In the genomic region with DNA sequence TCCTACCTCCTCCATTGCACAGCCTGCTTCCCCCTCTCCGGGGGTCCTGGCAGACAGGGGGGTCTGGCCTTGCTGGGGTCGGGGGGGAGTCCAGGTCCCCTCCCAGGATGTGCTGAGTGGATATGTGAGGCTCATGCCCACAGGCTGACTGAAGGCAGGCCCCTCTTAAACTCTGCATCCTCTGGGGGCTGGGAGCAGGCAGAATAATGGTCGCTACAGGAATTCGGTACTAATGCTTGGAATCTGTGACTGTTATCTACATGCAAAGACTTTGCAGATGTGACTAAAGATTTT, we compare ENCODE assay signal across 15 cellular contexts. TPM values are rescaled to one million over a fixed set of nuclear protein-coding genes. Genes with fewer than 3 reads are reported as not detected.
DNase-seq lines count a peak whose midpoint lies in the region; ATAC-seq, FAIRE-seq and TF ChIP-seq lines count a peak whose summit lies in the region.
"Had no signal": no experiment of that assay in that cellular context is flagged by ENCODE, and none has a peak within 500 bp of the region (broad histone marks: within the 10 kb centered on the region; RNA-seq: fewer than 3 reads in every experiment).

No MANE protein-coding gene starts in this region.

- H3K9ac ChIP-seq in PC-3 (ENCODE audit: low read length) (no peak overlapping the region), endothelial cell of umbilical vein (replicated peaks; ENCODE audit: extremely low read depth, insufficient read depth, low read length) (no peak overlapping the region)

- H3K36me3 ChIP-seq in PC-3 (ENCODE audit: low read depth, low read length) (no peaks in the 10 kb centered on the region), endothelial cell of umbilical vein (ENCODE audit: control insufficient read depth in 2 of 2, extremely low read depth in 1 of 2, insufficient read depth in 2 of 2, low read length in 2 of 2) (peaks cover 0 to under 1% of the 10 kb centered on the region in 2 experiments), HAP-1 (replicated peaks) (peaks cover 3% of the 10 kb centered on the region)
- H3K36me3 ChIP-seq: SJCRH30 had no signal

- TF ChIP-seq POLR2A in endothelial cell of umbilical vein (IDR thresholded peaks at IDR 0.05; ENCODE audit: low read depth, low read length): no peak

- H3K27ac ChIP-seq in PC-3 (ENCODE audit: low read length): no peak overlapping the region
- H3K27ac ChIP-seq in endothelial cell of umbilical vein (ENCODE audit: insufficient read depth, low read depth, low read length): no peak overlapping the region
- H3K27ac ChIP-seq: SJCRH30 had no signal

- H3K79me2 ChIP-seq in PC-3 (ENCODE audit: low read length) (peaks cover 15% of the 10 kb centered on the region), endothelial cell of umbilical vein (ENCODE audit: control insufficient read depth, insufficient read depth, low read length) (peaks cover 14% of the 10 kb centered on the region)

- no peaks in the 10 kb centered on the region for H3K9me3 Mint-ChIP-seq in activated CD4-positive, alpha-beta T cell treated with anti-CD3 and anti-CD28 coated beads for 36 hours (ENCODE audit: low read depth)
- H3K9me3 Mint-ChIP-seq in stimulated activated memory B cell treated with anti-CD40 and anti-IgM and Interleukin-4, amounts not matched to agents 10 μg/mL and 1 μg/mL and 100 μg/mL, for 72 hours: no peaks in the 10 kb centered on the region

- no peak overlapping the region; the same call in 1 of the 2 replicates for H3K4me3 ChIP-seq in PC-3 (ENCODE audit: low read length)
- H3K4me3 ChIP-seq in endothelial cell of umbilical vein (replicated peaks in 1 of 3; ENCODE audit: insufficient read depth in 1 of 3, low read depth in 1 of 3, low read length in 3 of 3): no peak overlapping the region
- no peak overlapping the region for H3K4me3 ChIP-seq in HAP-1

- no peaks in the 10 kb centered on the region for H3K9me1 ChIP-seq in endothelial cell of umbilical vein (replicated peaks; ENCODE audit: control insufficient read depth, extremely low read depth, insufficient read depth, low read length)

- dilution Hi-C loops in endothelial cell of umbilical vein (cut with MboI; ENCODE audit: extremely low pct_ligation_motif_present, low sequenced_read_pairs): no loop called here

- BruUV-seq in PC-3 (replicated peaks; lab: Mats Ljungman, UMichigan): no TSS peak
- no TSS peak for BruUV-seq in endothelial cell of umbilical vein (replicated peaks; lab: Mats Ljungman, UMichigan)

- H3K27me3 ChIP-seq in PC-3 (ENCODE audit: low read length) (no peaks in the 10 kb centered on the region), endothelial cell of umbilical vein (ENCODE audit: control insufficient read depth in 2 of 2, insufficient read depth in 2 of 2, low read length in 2 of 2) (no peaks in the 10 kb centered on the region), HAP-1 (ENCODE audit: low read depth) (no peaks in the 10 kb centered on the region)
- H3K27me3 ChIP-seq: SJCRH30 had no signal

- H3K4me1 ChIP-seq in PC-3 (ENCODE audit: insufficient read depth, low read length) (peaks cover 23% of the 10 kb centered on the region), endothelial cell of umbilical vein (ENCODE audit: control insufficient read depth, extremely low read depth, insufficient read depth, low read length) (peaks cover 22% of the 10 kb centered on the region), HAP-1 (peaks cover 19% of the 10 kb centered on the region)

- no peaks in the 10 kb centered on the region for H3K27me3 Mint-ChIP-seq in activated CD4-positive, alpha-beta T cell treated with anti-CD3 and anti-CD28 coated beads for 36 hours
- H3K27me3 Mint-ChIP-seq in stimulated activated memory B cell treated with anti-CD40 and anti-IgM and Interleukin-4, amounts not matched to agents 10 μg/mL and 1 μg/mL and 100 μg/mL, for 72 hours: no peaks in the 10 kb centered on the region

- intact Hi-C loops in activated CD4-positive, alpha-beta T cell treated with anti-CD3 and anti-CD28 coated beads for 36 hours (cut with DNase I, micrococcal nuclease): loop anchor here (2.0 to 10.0 kb wide), 12 partner anchors 35 to 1083 kb away; partner anchors contain the start of genes APOBEC3C (in 1 of the 2), CBX7 (in 1 of the 2), DMC1 (in 1 of the 2) and DNAL4 (in 1 of the 2)
- intact Hi-C loops in PC-3 (cut with micrococcal nuclease): no loop called here
- intact Hi-C loops in endothelial cell of umbilical vein (cut with micrococcal nuclease): loop anchor here (2.0 kb wide), 1 partner anchor 53 kb away; the partner anchor contains the start of gene GTPBP1

- no peaks in the 10 kb centered on the region for H3F3A ChIP-seq in PC-3 (ENCODE audit: low read length, unreplicated experiment)

- H3K27ac Mint-ChIP-seq in activated CD4-positive, alpha-beta T cell treated with anti-CD3 and anti-CD28 coated beads for 36 hours: peak overlapping the region; percentile 87
- peak overlapping the region; percentile 99 for H3K27ac Mint-ChIP-seq in stimulated activated memory B cell treated with anti-CD40 and anti-IgM and Interleukin-4, amounts not matched to agents 10 μg/mL and 1 μg/mL and 100 μg/mL, for 72 hours

- in situ Hi-C loops in HAP-1 (cut with MboI; ENCODE audit: low sequenced_read_pairs): no loop called here
- in situ Hi-C loops in GM13977 (cut with MboI; ENCODE audit: low pct_unique_long_range_greater_than_20kb, low sequenced_read_pairs, unreplicated experiment): no loop called here

- H3K4me3 Mint-ChIP-seq in activated CD4-positive, alpha-beta T cell treated with anti-CD3 and anti-CD28 coated beads for 36 hours: peak overlapping the region; percentile 83
- H3K4me3 Mint-ChIP-seq in stimulated activated memory B cell treated with anti-CD40 and anti-IgM and Interleukin-4, amounts not matched to agents 10 μg/mL and 1 μg/mL and 100 μg/mL, for 72 hours: peak overlapping the region; percentile 91

- no peaks in the 10 kb centered on the region for H3K9me3 ChIP-seq in PC-3 (ENCODE audit: low read length)
- no peaks in the 10 kb centered on the region for H3K9me3 ChIP-seq in endothelial cell of umbilical vein (replicated peaks; ENCODE audit: control insufficient read depth, insufficient read depth, low read length)
- H3K9me3 ChIP-seq in HAP-1: no peaks in the 10 kb centered on the region
- H3K9me3 ChIP-seq: left ventricle myocardium inferior, SJCRH30 had no signal

- H3K4me2 ChIP-seq in PC-3 (ENCODE audit: low read length) (peak overlapping the region; percentile 95), endothelial cell of umbilical vein (ENCODE audit: insufficient read depth, low read length) (peak overlapping the region; percentile 94)

- no peak for DNase-seq in activated CD4-positive, alpha-beta T cell treated with anti-CD3 and anti-CD28 coated beads for 36 hours
- DNase-seq in activated CD4-positive, alpha-beta T cell treated with anti-CD3 and anti-CD28 coated beads for 4 hours: no peak
- no peak for DNase-seq in PC-3
- no peak for DNase-seq in endothelial cell of umbilical vein (ENCODE audit: low read depth, low spot score)
- no peak for DNase-seq in HAP-1 (ENCODE audit: low spot score in 2 of 2)
- no peak for DNase-seq in GM13977 (ENCODE audit: low spot score)
- DNase-seq: activated CD4-positive, alpha-beta T cell treated with anti-CD3 and anti-CD28 coated beads, Interleukin-2, amount 50 U/mL, for 1 hour; left ventricle myocardium inferior; NCI-H1048; posterior cingulate gyrus; SJCRH30; stimulated activated CD4-positive, alpha-beta T cell treated with anti-CD3 and anti-CD28 coated beads, Interleukin-2, amount 100 ng/mL, for 24 hours had no signal

- peaks cover 18% of the 10 kb centered on the region for H3K36me3 Mint-ChIP-seq in activated CD4-positive, alpha-beta T cell treated with anti-CD3 and anti-CD28 coated beads for 36 hours (ENCODE audit: low read depth)
- peaks cover 13% of the 10 kb centered on the region for H3K36me3 Mint-ChIP-seq in stimulated activated memory B cell treated with anti-CD40 and anti-IgM and Interleukin-4, amounts not matched to agents 10 μg/mL and 1 μg/mL and 100 μg/mL, for 72 hours

- TF ChIP-seq CTCF in PC-3 (conservative IDR thresholded peaks at IDR 0.05; ENCODE audit: low read depth, low read length): no peak
- no peak for TF ChIP-seq CTCF in endothelial cell of umbilical vein (IDR thresholded peaks at IDR 0.05; ENCODE audit: extremely low read depth in 1 of 2, insufficient read depth in 1 of 2, low read depth in 1 of 2, low read length in 2 of 2)
- TF ChIP-seq CTCF in GM13977 (IDR thresholded peaks at IDR 0.05; ENCODE audit: extremely low read depth, insufficient read depth, missing control alignments): no peak

- no peaks in the 10 kb centered on the region for H4K20me1 ChIP-seq in PC-3 (ENCODE audit: low read length)
- no peaks in the 10 kb centered on the region for H4K20me1 ChIP-seq in endothelial cell of umbilical vein (replicated peaks; ENCODE audit: control insufficient read depth, extremely low read depth, insufficient read depth, low read length)

- H3K4me1 Mint-ChIP-seq in activated CD4-positive, alpha-beta T cell treated with anti-CD3 and anti-CD28 coated beads for 36 hours: peaks cover 44% of the 10 kb centered on the region
- peaks cover 61% of the 10 kb centered on the region for H3K4me1 Mint-ChIP-seq in stimulated activated memory B cell treated with anti-CD40 and anti-IgM and Interleukin-4, amounts not matched to agents 10 μg/mL and 1 μg/mL and 100 μg/mL, for 72 hours

- POLR2A ChIA-PET in activated CD4-positive, alpha-beta T cell treated with anti-CD3 and anti-CD28 coated beads for 36 hours (lab: Charles Lee): no interaction called here
- POLR2A ChIA-PET in PC-3 (lab: Charles Lee; ENCODE audit: unreplicated experiment) (no interaction called here), endothelial cell of umbilical vein (lab: Charles Lee) (no interaction called here)

- H3K9me2 ChIP-seq in PC-3 (replicated peaks; ENCODE audit: low read length): no peaks in the 10 kb centered on the region

- no peak for FAIRE-seq in endothelial cell of umbilical vein (lab: Jason Lieb, UNC)
- FAIRE-seq: G401.6 had no signal

- CTCF ChIA-PET in activated CD4-positive, alpha-beta T cell treated with anti-CD3 and anti-CD28 coated beads for 36 hours (lab: Charles Lee): interaction anchor here (3.0 kb wide), 1 partner anchor 12 kb away, joined by 22 read pairs; no protein-coding TSS in a partner anchor
- CTCF ChIA-PET in PC-3 (lab: Charles Lee): no interaction called here
- CTCF ChIA-PET in endothelial cell of umbilical vein (lab: Charles Lee): interaction anchor here (2.1 kb wide), 1 partner anchor 9 kb away, joined by 18 read pairs; no protein-coding TSS in a partner anchor

- H2AFZ ChIP-seq in PC-3 (ENCODE audit: low read length) (no peak overlapping the region), endothelial cell of umbilical vein (ENCODE audit: low read depth, low read length) (no peak overlapping the region)

- no peak for ATAC-seq in activated CD4-positive, alpha-beta T cell treated with anti-CD3 and anti-CD28 coated beads for 36 hours
- no peak for ATAC-seq in PC-3
- ATAC-seq in stimulated activated memory B cell treated with anti-CD40 and anti-IgM and Interleukin-4, amounts not matched to agents 10 μg/mL and 1 μg/mL and 100 μg/mL, for 72 hours: no peak
- no peak for ATAC-seq in GM18870 (IDR thresholded peaks at IDR 0.05; ENCODE audit: unreplicated experiment)

RNA-seq across cellular contexts. Expression of gene SUN2, which starts 1.6 kb away (rescaled TPM):
- 100 to 1,000 TPM in 1 of 2 experiments, 10 to 100 TPM in 1; 87.2 to 102 TPM for total RNA-seq in activated CD4-positive, alpha-beta T cell treated with anti-CD3 and anti-CD28 coated beads for 36 hours
- total RNA-seq in PC-3 (2014; rRNA removed) (54.0 and 55.5 TPM in 2 replicates), endothelial cell of umbilical vein (133 and 137 TPM in 2 replicates)
- 74.2 and 76.7 TPM in 2 replicates for polyA plus RNA-seq in endothelial cell of umbilical vein
- 65.0 and 75.7 TPM in 2 replicates for polyA plus RNA-seq in endothelial cell of umbilical vein (2011; cell fraction: cytosol; rRNA removed)
- polyA plus RNA-seq in endothelial cell of umbilical vein (2011; cell fraction: nucleus; rRNA removed): 88.2 and 92.7 TPM in 2 replicates
- 51.1 and 53.0 TPM in 2 replicates for polyA plus RNA-seq in endothelial cell of umbilical vein (2012)
- 99.0 and 125 TPM in 2 replicates for polyA minus RNA-seq in endothelial cell of umbilical vein
- polyA minus RNA-seq in endothelial cell of umbilical vein (2011; cell fraction: cytosol; rRNA and poly(A)+ RNA removed): 32.8 TPM
- 50.8 and 52.2 TPM in 2 replicates for polyA minus RNA-seq in endothelial cell of umbilical vein (2011; cell fraction: nucleus; rRNA and poly(A)+ RNA removed)

RNA-seq across cellular contexts. Expression of gene DNAL4, which starts 36.5 kb away (rescaled TPM):
- 1 to 10 TPM; 7.4 to 8.0 TPM for total RNA-seq in activated CD4-positive, alpha-beta T cell treated with anti-CD3 and anti-CD28 coated beads for 36 hours
- 22.5 and 24.5 TPM in 2 replicates for total RNA-seq in PC-3 (2014; rRNA removed)
- 12.2 and 12.9 TPM in 2 replicates for total RNA-seq in endothelial cell of umbilical vein
- 22.7 and 24.7 TPM in 2 replicates for polyA plus RNA-seq in endothelial cell of umbilical vein
- polyA plus RNA-seq in endothelial cell of umbilical vein (2011; cell fraction: cytosol; rRNA removed): 22.4 and 27.0 TPM in 2 replicates
- polyA plus RNA-seq in endothelial cell of umbilical vein (2011; cell fraction: nucleus; rRNA removed): 9.7 and 10.5 TPM in 2 replicates
- polyA plus RNA-seq in endothelial cell of umbilical vein (2012): 11.6 and 14.8 TPM in 2 replicates
- polyA minus RNA-seq in endothelial cell of umbilical vein: 13.4 and 13.7 TPM in 2 replicates
- 3.1 TPM for polyA minus RNA-seq in endothelial cell of umbilical vein (2011; cell fraction: cytosol; rRNA and poly(A)+ RNA removed)
- polyA minus RNA-seq in endothelial cell of umbilical vein (2011; cell fraction: nucleus; rRNA and poly(A)+ RNA removed): 3.2 and 4.6 TPM in 2 replicates

RNA-seq across cellular contexts. Expression of gene GTPBP1, which starts 51.7 kb away (rescaled TPM):
- total RNA-seq in activated CD4-positive, alpha-beta T cell treated with anti-CD3 and anti-CD28 coated beads for 36 hours: 10 to 100 TPM; 88.6 to 92.8 TPM
- total RNA-seq in PC-3 (2014; rRNA removed) (28.2 and 29.6 TPM in 2 replicates), endothelial cell of umbilical vein (43.9 and 50.3 TPM in 2 replicates)
- polyA plus RNA-seq in endothelial cell of umbilical vein: 27.1 and 29.8 TPM in 2 replicates
- polyA plus RNA-seq in endothelial cell of umbilical vein (2011; cell fraction: cytosol; rRNA removed): 19.4 and 22.0 TPM in 2 replicates
- polyA plus RNA-seq in endothelial cell of umbilical vein (2011; cell fraction: nucleus; rRNA removed): 112 and 116 TPM in 2 replicates
- 16.2 and 19.8 TPM in 2 replicates for polyA plus RNA-seq in endothelial cell of umbilical vein (2012)
- 67.6 and 83.0 TPM in 2 replicates for polyA minus RNA-seq in endothelial cell of umbilical vein
- 20.6 TPM for polyA minus RNA-seq in endothelial cell of umbilical vein (2011; cell fraction: cytosol; rRNA and poly(A)+ RNA removed)
- 79.7 and 80.7 TPM in 2 replicates for polyA minus RNA-seq in endothelial cell of umbilical vein (2011; cell fraction: nucleus; rRNA and poly(A)+ RNA removed)

RNA-seq across cellular contexts. Expression of gene JOSD1, which starts 56.7 kb away (rescaled TPM):
- total RNA-seq in activated CD4-positive, alpha-beta T cell treated with anti-CD3 and anti-CD28 coated beads for 36 hours: 10 to 100 TPM; 68.0 to 77.7 TPM
- total RNA-seq in PC-3 (2014; rRNA removed) (37.5 and 40.3 TPM in 2 replicates), endothelial cell of umbilical vein (64.9 and 73.1 TPM in 2 replicates)
- polyA plus RNA-seq in endothelial cell of umbilical vein: 57.2 and 61.7 TPM in 2 replicates
- 60.4 and 64.8 TPM in 2 replicates for polyA plus RNA-seq in endothelial cell of umbilical vein (2011; cell fraction: cytosol; rRNA removed)
- polyA plus RNA-seq in endothelial cell of umbilical vein (2011; cell fraction: nucleus; rRNA removed): 48.7 and 58.5 TPM in 2 replicates
- 49.1 and 54.9 TPM in 2 replicates for polyA plus RNA-seq in endothelial cell of umbilical vein (2012)
- 54.6 and 76.6 TPM in 2 replicates for polyA minus RNA-seq in endothelial cell of umbilical vein
- polyA minus RNA-seq in endothelial cell of umbilical vein (2011; cell fraction: cytosol; rRNA and poly(A)+ RNA removed): 37.7 TPM
- 22.1 and 25.3 TPM in 2 replicates for polyA minus RNA-seq in endothelial cell of umbilical vein (2011; cell fraction: nucleus; rRNA and poly(A)+ RNA removed)
